8 cellular contexts compared by ENCODE assay signal in genomic region chr6:87066449-87067288, GRCh38. TPM values are rescaled to one million over a fixed set of nuclear protein-coding genes. Genes with fewer than 3 reads are reported as not detected.
DNase-seq lines count a peak whose midpoint lies in the region; ATAC-seq and TF ChIP-seq lines count a peak whose summit lies in the region.

No MANE protein-coding gene starts in this region.

- DNase-seq in AG09309 (ENCODE audit: low read depth) (peak; percentile 24), GM13976 (ENCODE audit: low spot score) (peak; percentile 62), NCI-H1092 treated with DMSO at 0.1 percent for 48 hours (lab: John Stamatoyannopoulos, UW) (peak; percentile 14), SW480 (ENCODE audit: low spot score) (peak; percentile 45), dermis microvascular lymphatic vessel endothelial cell (ENCODE audit: low read depth in 2 of 2) (peak; percentile 38 to 62), middle frontal gyrus (ENCODE audit: extremely low spot score, low spot score) (peak; percentile 17)

- H3K4me3 ChIP-seq in AG09309 (ENCODE audit: control insufficient read depth, low read depth, low read length), result no peak overlapping the region

- TF ChIP-seq CTCF in AG09309 (IDR thresholded peaks at IDR 0.05; ENCODE audit: control insufficient read depth, insufficient read depth, low read depth, low read length, missing control alignments) (peak; percentile 57), GM13976 (IDR thresholded peaks at IDR 0.05; ENCODE audit: borderline replicate concordance, control extremely low read depth, extremely low read depth, insufficient read depth, missing control alignments) (peak; percentile 54)

- in situ Hi-C loops in GM13976 (cut with MboI; ENCODE audit: low sequenced_read_pairs, unreplicated experiment), result loop anchor here (25.0 kb wide), 1 partner anchor 321 kb away; no protein-coding TSS in a partner anchor

- no peak for ATAC-seq in HG02610 (IDR thresholded peaks at IDR 0.05; ENCODE audit: unreplicated experiment)
- no peak for ATAC-seq in HG03571 (IDR thresholded peaks at IDR 0.05; ENCODE audit: unreplicated experiment)

RNA-seq across cellular contexts. Expression of gene CGA, which starts 28.2 kb away (rescaled TPM):
- not detected in 2 replicates for total RNA-seq in dermis microvascular lymphatic vessel endothelial cell
